Comparison of ENCODE assay signal across 8 cellular contexts in the genomic region with DNA sequence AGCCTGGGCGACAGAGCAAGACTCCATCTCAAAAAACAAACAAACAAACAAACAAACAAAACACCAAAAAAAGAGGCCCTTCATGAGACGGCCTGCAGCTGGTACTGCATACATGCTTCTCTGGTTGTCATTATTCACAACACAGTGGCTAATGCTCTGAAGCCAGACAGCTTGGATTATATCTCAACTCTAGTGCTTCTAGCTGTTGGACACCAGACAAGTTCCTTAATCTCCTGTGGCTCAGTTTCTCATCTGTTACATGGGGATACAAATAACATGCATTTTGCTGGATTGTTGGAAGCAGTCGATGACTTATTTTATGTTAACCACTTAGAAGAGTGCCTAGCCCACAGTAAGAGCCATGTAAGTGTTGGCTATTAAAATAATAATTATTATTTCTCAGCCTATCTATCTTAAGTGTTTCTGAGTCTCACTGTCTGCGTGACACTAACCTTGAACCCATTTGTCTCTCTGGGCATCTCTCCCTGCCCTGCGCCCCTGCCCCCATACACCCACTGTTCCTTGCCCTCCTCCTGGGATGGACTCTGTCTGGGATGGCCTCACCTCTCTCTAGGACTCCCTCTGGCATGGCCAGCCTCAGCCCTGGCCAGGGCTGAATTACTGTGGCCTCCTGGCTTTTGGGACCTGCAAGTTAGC. TPM values are rescaled to one million over a fixed set of nuclear protein-coding genes. Genes with fewer than 3 reads are reported as not detected.
A peak's percentile ranks its signal among the peaks of the same experiment; 100 is the strongest.
DNase-seq lines count a peak whose midpoint lies in the region; ATAC-seq and TF ChIP-seq lines count a peak whose summit lies in the region.

No MANE protein-coding gene starts in this region.

- H3K9me3 ChIP-seq in thoracic aorta = no peaks in the 10 kb centered on the region

- peak overlapping the region; percentile 98 for H3K27ac Mint-ChIP-seq in activated CD4-positive, alpha-beta T cell treated with anti-CD3 and anti-CD28 coated beads for 36 hours
- peak overlapping the region; percentile 53 for H3K27ac Mint-ChIP-seq in activated T-helper 1 cell treated with anti-CD3 and anti-CD28 coated beads, Interleukin-12 subunit alpha, Interleukin-12 subunit beta, Interleukin-2, Interleukin-4 antibody, amounts not matched to agents 30 ng/mL and 10 ng/mL and 1 ng/mL, durations not matched to agents 14 hours and 24 hours and 36 hours

- H3K27me3 Mint-ChIP-seq in activated CD4-positive, alpha-beta T cell treated with anti-CD3 and anti-CD28 coated beads for 36 hours = no peaks in the 10 kb centered on the region
- no peaks in the 10 kb centered on the region for H3K27me3 Mint-ChIP-seq in activated T-helper 1 cell treated with anti-CD3 and anti-CD28 coated beads, Interleukin-12 subunit alpha, Interleukin-12 subunit beta, Interleukin-2, Interleukin-4 antibody, amounts not matched to agents 30 ng/mL and 10 ng/mL and 1 ng/mL, durations not matched to agents 14 hours and 24 hours and 36 hours (ENCODE audit: insufficient read depth)

- TF ChIP-seq CTCF in thoracic aorta (IDR thresholded peaks at IDR 0.05) = no peak

- H3K4me1 ChIP-seq in thoracic aorta (ENCODE audit: control insufficient read depth in 1 of 2, low read depth in 2 of 2) = peaks cover 49 to 62% of the 10 kb centered on the region in 2 donors

- ATAC-seq in activated CD4-positive, alpha-beta T cell treated with anti-CD3 and anti-CD28 coated beads for 36 hours = no peak
- no peak for ATAC-seq in thoracic aorta (ENCODE audit: insufficient number of reproducible peaks, low FRiP score, low read depth)
- no peak for ATAC-seq in HG03460 (IDR thresholded peaks at IDR 0.05; ENCODE audit: unreplicated experiment)
- ATAC-seq in GM18858 (IDR thresholded peaks at IDR 0.05; ENCODE audit: unreplicated experiment) = no peak

- peaks cover 13% of the 10 kb centered on the region for H3K36me3 Mint-ChIP-seq in activated CD4-positive, alpha-beta T cell treated with anti-CD3 and anti-CD28 coated beads for 36 hours (ENCODE audit: low read depth)
- H3K36me3 Mint-ChIP-seq in activated T-helper 1 cell treated with anti-CD3 and anti-CD28 coated beads, Interleukin-12 subunit alpha, Interleukin-12 subunit beta, Interleukin-2, Interleukin-4 antibody, amounts not matched to agents 30 ng/mL and 10 ng/mL and 1 ng/mL, durations not matched to agents 14 hours and 24 hours and 36 hours (ENCODE audit: low read depth) = peaks cover 7% of the 10 kb centered on the region

- no peaks in the 10 kb centered on the region for H3K9me3 Mint-ChIP-seq in activated CD4-positive, alpha-beta T cell treated with anti-CD3 and anti-CD28 coated beads for 36 hours (ENCODE audit: low read depth)
- H3K9me3 Mint-ChIP-seq in activated T-helper 1 cell treated with anti-CD3 and anti-CD28 coated beads, Interleukin-12 subunit alpha, Interleukin-12 subunit beta, Interleukin-2, Interleukin-4 antibody, amounts not matched to agents 30 ng/mL and 10 ng/mL and 1 ng/mL, durations not matched to agents 14 hours and 24 hours and 36 hours = no peaks in the 10 kb centered on the region

- H3K27me3 ChIP-seq in thoracic aorta (replicated peaks; ENCODE audit: insufficient read depth) = no peaks in the 10 kb centered on the region

- peak overlapping the region; percentile 99 to 100 for H3K27ac ChIP-seq in thoracic aorta

- no peak for DNase-seq in activated CD4-positive, alpha-beta T cell treated with anti-CD3 and anti-CD28 coated beads for 36 hours
- no peak for DNase-seq in activated CD4-positive, alpha-beta T cell treated with anti-CD3 and anti-CD28 coated beads, Interleukin-2, amount 50 U/mL, for 48 hours
- DNase-seq in activated T-helper 1 cell treated with anti-CD3 and anti-CD28 coated beads, Interleukin-12 subunit alpha, Interleukin-12 subunit beta, Interleukin-2, Interleukin-4 antibody, amounts not matched to agents 30 ng/mL and 10 ng/mL and 1 ng/mL, durations not matched to agents 14 hours and 24 hours and 36 hours (ENCODE audit: low spot score) = no peak
- DNase-seq in left kidney (ENCODE audit: low read depth, low spot score) (peak; percentile 24), thoracic aorta (ENCODE audit: low spot score) (no peak), NCI-H1930 (lab: John Stamatoyannopoulos, UW) (no peak)

- POLR2A ChIA-PET in activated CD4-positive, alpha-beta T cell treated with anti-CD3 and anti-CD28 coated beads for 36 hours (lab: Charles Lee) = interaction anchor here (0.6 to 2.4 kb wide), 2 partner anchors 10 to 1574 kb away, joined by 6 to 9 read pairs; no protein-coding TSS in a partner anchor

- H3K36me3 ChIP-seq in thoracic aorta = no peaks in the 10 kb centered on the region

- CTCF ChIA-PET in activated CD4-positive, alpha-beta T cell treated with anti-CD3 and anti-CD28 coated beads for 36 hours (lab: Charles Lee) = interaction anchor here (1.0 to 3.4 kb wide), 3 partner anchors 8 to 273 kb away, joined by 3 to 39 read pairs (median 5); no protein-coding TSS in a partner anchor

- H3K4me1 Mint-ChIP-seq in activated CD4-positive, alpha-beta T cell treated with anti-CD3 and anti-CD28 coated beads for 36 hours = peaks cover 18% of the 10 kb centered on the region
- H3K4me1 Mint-ChIP-seq in activated T-helper 1 cell treated with anti-CD3 and anti-CD28 coated beads, Interleukin-12 subunit alpha, Interleukin-12 subunit beta, Interleukin-2, Interleukin-4 antibody, amounts not matched to agents 30 ng/mL and 10 ng/mL and 1 ng/mL, durations not matched to agents 14 hours and 24 hours and 36 hours (ENCODE audit: low read depth) = peaks cover 24% of the 10 kb centered on the region

- H3K4me3 ChIP-seq in thoracic aorta = peak overlapping the region; percentile 91

- H3K4me3 Mint-ChIP-seq in activated CD4-positive, alpha-beta T cell treated with anti-CD3 and anti-CD28 coated beads for 36 hours = peak overlapping the region; percentile 92
- H3K4me3 Mint-ChIP-seq in activated T-helper 1 cell treated with anti-CD3 and anti-CD28 coated beads, Interleukin-12 subunit alpha, Interleukin-12 subunit beta, Interleukin-2, Interleukin-4 antibody, amounts not matched to agents 30 ng/mL and 10 ng/mL and 1 ng/mL, durations not matched to agents 14 hours and 24 hours and 36 hours = no peak overlapping the region

- intact Hi-C loops in activated CD4-positive, alpha-beta T cell treated with anti-CD3 and anti-CD28 coated beads for 36 hours (cut with DNase I, micrococcal nuclease) = loop anchor here (2.0 to 10.0 kb wide), 3 partner anchors 1055 to 1737 kb away; a partner anchor contains a TSS
- intact Hi-C loops in activated T-helper 1 cell treated with anti-CD3 and anti-CD28 coated beads, Interleukin-12 subunit alpha, Interleukin-12 subunit beta, Interleukin-2, Interleukin-4 antibody, amounts not matched to agents 30 ng/mL and 10 ng/mL and 1 ng/mL, durations not matched to agents 14 hours and 24 hours and 36 hours (cut with micrococcal nuclease) = no loop called here

RNA-seq across cellular contexts. Expression of a gene that starts 3.1 kb away (rescaled TPM):
- total RNA-seq in activated CD4-positive, alpha-beta T cell treated with anti-CD3 and anti-CD28 coated beads for 36 hours = 100 to 1,000 TPM; 375 to 412 TPM
- total RNA-seq in activated T-helper 1 cell treated with anti-CD3 and anti-CD28 coated beads, Interleukin-12 subunit alpha, Interleukin-12 subunit beta, Interleukin-2, Interleukin-4 antibody, amounts not matched to agents 30 ng/mL and 10 ng/mL and 1 ng/mL, durations not matched to agents 14 hours and 24 hours and 36 hours = 311 and 312 TPM in 2 replicates
- 1,000 to 10,000 TPM in 1 of 2 donors, 100 to 1,000 TPM in 1; 698 to 2,087 TPM for total RNA-seq in thoracic aorta

RNA-seq across cellular contexts. Expression of a gene that starts 12.8 kb away (rescaled TPM):
- total RNA-seq in activated CD4-positive, alpha-beta T cell treated with anti-CD3 and anti-CD28 coated beads for 36 hours = 10 to 100 TPM; 20.4 to 20.9 TPM
- total RNA-seq in activated T-helper 1 cell treated with anti-CD3 and anti-CD28 coated beads, Interleukin-12 subunit alpha, Interleukin-12 subunit beta, Interleukin-2, Interleukin-4 antibody, amounts not matched to agents 30 ng/mL and 10 ng/mL and 1 ng/mL, durations not matched to agents 14 hours and 24 hours and 36 hours = 13.3 and 15.7 TPM in 2 replicates
- total RNA-seq in thoracic aorta = 100 to 1,000 TPM in 1 of 2 donors, 10 to 100 TPM in 1; 22.6 to 102 TPM

RNA-seq across cellular contexts. Expression of a gene that starts 13.4 kb away (rescaled TPM):
- total RNA-seq in activated CD4-positive, alpha-beta T cell treated with anti-CD3 and anti-CD28 coated beads for 36 hours = 100 to 1,000 TPM; 261 to 325 TPM
- 277 and 280 TPM in 2 replicates for total RNA-seq in activated T-helper 1 cell treated with anti-CD3 and anti-CD28 coated beads, Interleukin-12 subunit alpha, Interleukin-12 subunit beta, Interleukin-2, Interleukin-4 antibody, amounts not matched to agents 30 ng/mL and 10 ng/mL and 1 ng/mL, durations not matched to agents 14 hours and 24 hours and 36 hours
- total RNA-seq in thoracic aorta = 100 to 1,000 TPM; 107 to 235 TPM

RNA-seq across cellular contexts. Expression of a gene that starts 13.7 kb away (rescaled TPM):
- total RNA-seq in activated CD4-positive, alpha-beta T cell treated with anti-CD3 and anti-CD28 coated beads for 36 hours = 10 to 100 TPM; 31.0 to 48.2 TPM
- 28.0 and 28.1 TPM in 2 replicates for total RNA-seq in activated T-helper 1 cell treated with anti-CD3 and anti-CD28 coated beads, Interleukin-12 subunit alpha, Interleukin-12 subunit beta, Interleukin-2, Interleukin-4 antibody, amounts not matched to agents 30 ng/mL and 10 ng/mL and 1 ng/mL, durations not matched to agents 14 hours and 24 hours and 36 hours
- not detected for total RNA-seq in thoracic aorta

RNA-seq across cellular contexts. Expression of a gene that starts 18.2 kb away (rescaled TPM):
- 10 to 100 TPM; 27.0 to 51.1 TPM for total RNA-seq in activated CD4-positive, alpha-beta T cell treated with anti-CD3 and anti-CD28 coated beads for 36 hours
- total RNA-seq in activated T-helper 1 cell treated with anti-CD3 and anti-CD28 coated beads, Interleukin-12 subunit alpha, Interleukin-12 subunit beta, Interleukin-2, Interleukin-4 antibody, amounts not matched to agents 30 ng/mL and 10 ng/mL and 1 ng/mL, durations not matched to agents 14 hours and 24 hours and 36 hours = 36.1 and 37.5 TPM in 2 replicates
- 1 to 10 TPM; 3.0 to 7.9 TPM for total RNA-seq in thoracic aorta
